8 cellular contexts compared by ENCODE assay signal in genomic region chr1:44677201-44677520, GRCh38. TPM values are rescaled to one million over a fixed set of nuclear protein-coding genes. Genes with fewer than 3 reads are reported as not detected.
A peak's percentile ranks its signal among the peaks of the same experiment; 100 is the strongest.
DNase-seq lines count a peak whose midpoint lies in the region; ATAC-seq and TF ChIP-seq lines count a peak whose summit lies in the region.

No MANE protein-coding gene starts in this region.

- TF ChIP-seq CTCF in AG09319 (IDR thresholded peaks at IDR 0.05; ENCODE audit: low read depth, low read length) (peak; percentile 41), RWPE2 (IDR thresholded peaks at IDR 0.05; ENCODE audit: poor library complexity, severe bottlenecking) (peak; percentile 51)

- intact Hi-C loops in activated T-helper 1 cell treated with anti-CD3 and anti-CD28 coated beads, Interleukin-12 subunit alpha, Interleukin-12 subunit beta, Interleukin-2, Interleukin-4 antibody, amounts not matched to agents 30 ng/mL and 10 ng/mL and 1 ng/mL, durations not matched to agents 14 hours and 24 hours and 36 hours (cut with micrococcal nuclease): no loop called here
- intact Hi-C loops in left colon (cut with DNase I, micrococcal nuclease): no loop called here

- H3K9me3 Mint-ChIP-seq in activated T-helper 1 cell treated with anti-CD3 and anti-CD28 coated beads, Interleukin-12 subunit alpha, Interleukin-12 subunit beta, Interleukin-2, Interleukin-4 antibody, amounts not matched to agents 30 ng/mL and 10 ng/mL and 1 ng/mL, durations not matched to agents 14 hours and 24 hours and 36 hours: no peaks in the 10 kb centered on the region

- no peaks in the 10 kb centered on the region for H3K27me3 ChIP-seq in RWPE2 (ENCODE audit: insufficient read depth, poor library complexity, severe bottlenecking)

- ATAC-seq in RWPE2 (ENCODE audit: low read depth) (no peak), HG03565 (IDR thresholded peaks at IDR 0.05; ENCODE audit: unreplicated experiment) (no peak), left colon (no peak)

- H3K36me3 Mint-ChIP-seq in activated T-helper 1 cell treated with anti-CD3 and anti-CD28 coated beads, Interleukin-12 subunit alpha, Interleukin-12 subunit beta, Interleukin-2, Interleukin-4 antibody, amounts not matched to agents 30 ng/mL and 10 ng/mL and 1 ng/mL, durations not matched to agents 14 hours and 24 hours and 36 hours (ENCODE audit: low read depth): no peaks in the 10 kb centered on the region

- no peaks in the 10 kb centered on the region for H3K27me3 Mint-ChIP-seq in activated T-helper 1 cell treated with anti-CD3 and anti-CD28 coated beads, Interleukin-12 subunit alpha, Interleukin-12 subunit beta, Interleukin-2, Interleukin-4 antibody, amounts not matched to agents 30 ng/mL and 10 ng/mL and 1 ng/mL, durations not matched to agents 14 hours and 24 hours and 36 hours (ENCODE audit: insufficient read depth)

- H3K4me3 ChIP-seq in RWPE2 (ENCODE audit: severe bottlenecking): no peak overlapping the region

- no peaks in the 10 kb centered on the region for H3K36me3 ChIP-seq in RWPE2 (ENCODE audit: low read depth)

- no peak overlapping the region for H3K4me3 Mint-ChIP-seq in activated T-helper 1 cell treated with anti-CD3 and anti-CD28 coated beads, Interleukin-12 subunit alpha, Interleukin-12 subunit beta, Interleukin-2, Interleukin-4 antibody, amounts not matched to agents 30 ng/mL and 10 ng/mL and 1 ng/mL, durations not matched to agents 14 hours and 24 hours and 36 hours

- H3K27ac ChIP-seq in RWPE2 (ENCODE audit: poor library complexity, severe bottlenecking): no peak overlapping the region

- DNase-seq in AG09319 (ENCODE audit: extremely low read depth, low read depth) (no peak), H4 (ENCODE audit: low spot score) (peak; percentile 66), RWPE2 (ENCODE audit: low spot score) (no peak), hepatic stellate cell (ENCODE audit: low spot score) (peak; percentile 50), left colon (no peak)
- DNase-seq in activated T-helper 1 cell treated with anti-CD3 and anti-CD28 coated beads, Interleukin-12 subunit alpha, Interleukin-12 subunit beta, Interleukin-2, Interleukin-4 antibody, amounts not matched to agents 30 ng/mL and 10 ng/mL and 1 ng/mL, durations not matched to agents 14 hours and 24 hours and 36 hours (ENCODE audit: low spot score): no peak
- no peak for DNase-seq in activated CD4-positive, alpha-beta T cell treated with anti-CD3 and anti-CD28 coated beads, Interleukin-2, amount 50 U/mL, for 1 hour

- no peak overlapping the region for H3K27ac Mint-ChIP-seq in activated T-helper 1 cell treated with anti-CD3 and anti-CD28 coated beads, Interleukin-12 subunit alpha, Interleukin-12 subunit beta, Interleukin-2, Interleukin-4 antibody, amounts not matched to agents 30 ng/mL and 10 ng/mL and 1 ng/mL, durations not matched to agents 14 hours and 24 hours and 36 hours

- peaks cover 25% of the 10 kb centered on the region for H3K4me1 Mint-ChIP-seq in activated T-helper 1 cell treated with anti-CD3 and anti-CD28 coated beads, Interleukin-12 subunit alpha, Interleukin-12 subunit beta, Interleukin-2, Interleukin-4 antibody, amounts not matched to agents 30 ng/mL and 10 ng/mL and 1 ng/mL, durations not matched to agents 14 hours and 24 hours and 36 hours (ENCODE audit: low read depth)

- no peaks in the 10 kb centered on the region for H3K9me3 ChIP-seq in RWPE2 (ENCODE audit: severe bottlenecking)

- H3K4me1 ChIP-seq in RWPE2 (ENCODE audit: insufficient read depth, poor library complexity, severe bottlenecking): peaks cover 19% of the 10 kb centered on the region

RNA-seq across cellular contexts. Expression of gene ARMH1, which starts 2.6 kb away (rescaled TPM):
- not detected in 2 replicates for total RNA-seq in H4 (2014; rRNA removed; shearing (Covaris generic))
- 95.3 and 99.8 TPM in 2 replicates for total RNA-seq in activated T-helper 1 cell treated with anti-CD3 and anti-CD28 coated beads, Interleukin-12 subunit alpha, Interleukin-12 subunit beta, Interleukin-2, Interleukin-4 antibody, amounts not matched to agents 30 ng/mL and 10 ng/mL and 1 ng/mL, durations not matched to agents 14 hours and 24 hours and 36 hours
- 1 to 10 TPM; 1.1 to 2.3 TPM for total RNA-seq in left colon

RNA-seq across cellular contexts. Expression of gene TMEM53, which starts 2.9 kb away (rescaled TPM):
- total RNA-seq in H4 (2014; rRNA removed; shearing (Covaris generic)): 11.3 and 18.4 TPM in 2 replicates
- 4.3 and 6.6 TPM in 2 replicates for total RNA-seq in activated T-helper 1 cell treated with anti-CD3 and anti-CD28 coated beads, Interleukin-12 subunit alpha, Interleukin-12 subunit beta, Interleukin-2, Interleukin-4 antibody, amounts not matched to agents 30 ng/mL and 10 ng/mL and 1 ng/mL, durations not matched to agents 14 hours and 24 hours and 36 hours
- 10 to 100 TPM; 31.3 to 35.7 TPM for total RNA-seq in left colon

RNA-seq across cellular contexts. Expression of gene RNU5D-1, which starts 53.8 kb away (rescaled TPM):
- total RNA-seq in H4 (2014; rRNA removed; shearing (Covaris generic)): not detected in 2 replicates
- total RNA-seq in activated T-helper 1 cell treated with anti-CD3 and anti-CD28 coated beads, Interleukin-12 subunit alpha, Interleukin-12 subunit beta, Interleukin-2, Interleukin-4 antibody, amounts not matched to agents 30 ng/mL and 10 ng/mL and 1 ng/mL, durations not matched to agents 14 hours and 24 hours and 36 hours: not detected in 2 replicates
- not detected for total RNA-seq in left colon

Comparison
In these comparisons a context has a peak if more than half of its experiments do, and no peak if none do; other contexts are left out.
1. DNase-seq: peak in H4 (single experiment) and hepatic stellate cell (single experiment); none in AG09319 (single experiment), RWPE2 (single experiment), activated T-helper 1 cell treated with anti-CD3 and anti-CD28 coated beads, Interleukin-12 subunit alpha, Interleukin-12 subunit beta, Interleukin-2, Interleukin-4 antibody, amounts not matched to agents 30 ng/mL and 10 ng/mL and 1 ng/mL, durations not matched to agents 14 hours and 24 hours and 36 hours (single experiment), left colon (0 of 2) and activated CD4-positive, alpha-beta T cell treated with anti-CD3 and anti-CD28 coated beads, Interleukin-2, amount 50 U/mL, for 1 hour (single experiment).
2. RNA of gene ARMH1, which starts 2.6 kb away (total RNA-seq): 95.3 to 99.8 TPM in activated T-helper 1 cell treated with anti-CD3 and anti-CD28 coated beads, Interleukin-12 subunit alpha, Interleukin-12 subunit beta, Interleukin-2, Interleukin-4 antibody, amounts not matched to agents 30 ng/mL and 10 ng/mL and 1 ng/mL, durations not matched to agents 14 hours and 24 hours and 36 hours; 1.1 to 2.3 TPM in left colon and not detected in H4; every median in the first group is over 10 times any median in the second.